9 cellular contexts compared by ENCODE assay signal in the genomic region with DNA sequence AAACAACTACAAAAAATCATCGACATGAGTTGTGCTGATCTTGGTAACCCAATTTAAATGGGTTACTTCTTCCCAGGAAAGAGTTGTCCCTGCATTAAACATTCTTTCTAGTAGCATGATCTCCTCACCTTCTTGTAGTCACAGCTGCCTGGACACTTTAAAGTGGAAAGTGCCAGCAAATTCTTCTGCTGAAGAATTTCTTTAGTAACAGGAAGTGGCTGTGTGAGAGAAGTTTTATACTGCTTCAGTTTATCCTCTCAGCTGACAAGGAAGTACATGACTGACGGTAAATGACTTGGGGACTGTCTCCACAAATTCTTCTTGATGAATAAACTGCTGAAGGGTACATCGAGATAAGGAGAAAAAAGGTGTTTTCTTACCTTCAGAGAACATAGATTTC. TPM values are rescaled to one million over a fixed set of nuclear protein-coding genes. Genes with fewer than 3 reads are reported as not detected.
DNase-seq lines count a peak whose midpoint lies in the region; ATAC-seq and TF ChIP-seq lines count a peak whose summit lies in the region.
"Had no signal": no experiment of that assay in that cellular context is flagged by ENCODE, and none has a peak within 500 bp of the region (broad histone marks: within the 10 kb centered on the region; RNA-seq: fewer than 3 reads in every experiment).

No MANE protein-coding gene starts in this region.

- peaks cover 12% of the 10 kb centered on the region for H3K9me3 ChIP-seq in BLaER1

- peak overlapping the region; percentile 52 to 85 (median 68) for H3K4me3 Mint-ChIP-seq in IgD-negative memory B cell
- peak overlapping the region; percentile 83 for H3K4me3 Mint-ChIP-seq in activated naive CD8-positive, alpha-beta T cell
- no peak overlapping the region for H3K4me3 Mint-ChIP-seq in mesothelial cell of epicardium

- no peaks in the 10 kb centered on the region for H3K36me3 ChIP-seq in BLaER1

- H3K4me3 ChIP-seq in BLaER1: peak overlapping the region; percentile 23; the same call in 1 of the 2 replicates

- H3K36me3 Mint-ChIP-seq in IgD-negative memory B cell (no peaks in the 10 kb centered on the region), mesothelial cell of epicardium (no peaks in the 10 kb centered on the region)
- H3K36me3 Mint-ChIP-seq in activated naive CD8-positive, alpha-beta T cell: no peaks in the 10 kb centered on the region

- peak overlapping the region in 2 of 3 donors; percentile 24 to 26 for H3K27ac Mint-ChIP-seq in IgD-negative memory B cell
- peak overlapping the region; percentile 89 for H3K27ac Mint-ChIP-seq in activated naive CD8-positive, alpha-beta T cell
- H3K27ac Mint-ChIP-seq in mesothelial cell of epicardium: peak overlapping the region; percentile 55

- ATAC-seq in GM19035 (IDR thresholded peaks at IDR 0.05; ENCODE audit: unreplicated experiment): no peak

- peak overlapping the region; percentile 61 for H3K4me2 ChIP-seq in BLaER1

- H3K4me1 Mint-ChIP-seq in IgD-negative memory B cell (peaks cover 0 to 18% (median 3%) of the 10 kb centered on the region in 3 donors), mesothelial cell of epicardium (peaks cover 28% of the 10 kb centered on the region)
- peaks cover 69% of the 10 kb centered on the region for H3K4me1 Mint-ChIP-seq in activated naive CD8-positive, alpha-beta T cell (ENCODE audit: low read depth)

- TF ChIP-seq CTCF in mesothelial cell of epicardium (IDR thresholded peaks at IDR 0.05; ENCODE audit: unreplicated experiment) (no peak), GM10248 (IDR thresholded peaks at IDR 0.05; ENCODE audit: control extremely low read depth, extremely low read depth, low read depth, missing control alignments) (no peak)

- no peak overlapping the region for H3K9ac ChIP-seq in BLaER1

- CTCF ChIA-PET in GM10248 (lab: Yijun Ruan, JAX): interaction anchor here (3.2 kb wide), 1 partner anchor 10 kb away, joined by 41 read pairs; no protein-coding TSS in a partner anchor

- no peaks in the 10 kb centered on the region for H3K27me3 Mint-ChIP-seq in IgD-negative memory B cell
- no peaks in the 10 kb centered on the region for H3K27me3 Mint-ChIP-seq in activated naive CD8-positive, alpha-beta T cell
- no peaks in the 10 kb centered on the region for H3K27me3 Mint-ChIP-seq in mesothelial cell of epicardium (ENCODE audit: low read depth)

- H4K20me1 ChIP-seq in BLaER1: no peaks in the 10 kb centered on the region

- no peaks in the 10 kb centered on the region for H3K27me3 ChIP-seq in BLaER1

- no peak for DNase-seq in mesothelial cell of epicardium (ENCODE audit: low spot score in 2 of 2, unreplicated experiment in 2 of 2)
- DNase-seq in activated CD8-positive, alpha-beta memory T cell treated with anti-CD3 and anti-CD28 coated beads for 24 hours: no peak
- DNase-seq in GM10248 (ENCODE audit: extremely low spot score): no peak
- DNase-seq in OCI-M2 (lab: John Stamatoyannopoulos, UW; ENCODE audit: unreplicated experiment): no peak
- DNase-seq: cortex of kidney had no signal

- H3K9me3 Mint-ChIP-seq in IgD-negative memory B cell: peaks cover 0 to 2% (median 0%) of the 10 kb centered on the region in 3 donors
- H3K9me3 Mint-ChIP-seq in activated naive CD8-positive, alpha-beta T cell (ENCODE audit: low read depth): no peaks in the 10 kb centered on the region
- peaks cover 5% of the 10 kb centered on the region for H3K9me3 Mint-ChIP-seq in mesothelial cell of epicardium

- POLR2A ChIA-PET in GM10248 (lab: Yijun Ruan, JAX): no interaction called here

- H3K4me1 ChIP-seq in BLaER1: peaks cover 41% of the 10 kb centered on the region

- H3K27ac ChIP-seq in BLaER1: peak overlapping the region; percentile 28; the same call in 1 of the 2 replicates

RNA-seq across cellular contexts. Expression of a gene that starts 18.2 kb away (rescaled TPM):
- polyA plus RNA-seq in IgD-negative memory B cell: not detected
- 0.27 to 0.51 TPM (median 0.27 TPM) in 3 replicates for total RNA-seq in mesothelial cell of epicardium

Comparison
In these comparisons a context has a peak if more than half of its experiments do, and no peak if none do; other contexts are left out.
1. H3K27ac Mint-ChIP-seq: peak in every context shown above with its lines; median percentile 89 in activated naive CD8-positive, alpha-beta T cell; 55 in mesothelial cell of epicardium; 25 in IgD-negative memory B cell.